In the genomic region with DNA sequence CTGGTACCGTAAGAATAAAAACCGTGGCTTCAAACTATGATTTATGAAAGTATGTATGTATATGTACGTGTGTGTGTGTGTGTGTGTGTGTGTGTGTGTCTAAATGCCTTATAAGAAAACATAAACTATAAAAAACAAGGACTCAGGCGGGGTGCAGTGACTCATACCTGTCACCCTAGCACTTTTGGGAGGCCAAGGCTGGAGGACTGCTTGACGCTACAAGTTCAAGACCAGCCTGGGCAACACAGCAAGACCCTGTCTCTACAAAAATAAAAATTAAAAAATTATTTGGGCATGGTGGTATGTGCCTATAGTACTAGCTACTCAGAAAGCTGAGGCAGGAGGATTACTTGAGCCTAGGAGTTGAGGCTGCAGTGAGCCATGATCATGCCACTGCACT, we compare ENCODE assay signal across 11 cellular contexts.
"Had no signal": no experiment of that assay in that cellular context is flagged by ENCODE, and none has a peak within 500 bp of the region (broad histone marks: within the 10 kb centered on the region; RNA-seq: fewer than 3 reads in every experiment).

No MANE protein-coding gene starts in this region.

- H3K4me3 ChIP-seq: GM23248, GM23338, HAP-1 had no signal

- H3K4me1 Mint-ChIP-seq: H9 had no signal

- H3K27ac ChIP-seq: GM23248 had no signal

- H2AFZ ChIP-seq: GM23248, GM23338 had no signal

- H3K9me3 ChIP-seq: HAP-1 had no signal

- H3K27ac Mint-ChIP-seq: GM23338, H9, HFFc6 had no signal

- DNase-seq: GM23248, GOT3, H7, H9, HCEC 1CT, HFFc6 had no signal

- ATAC-seq: GM23338, HCT116 had no signal

- H3K4me3 Mint-ChIP-seq: GM23338, H9, HFFc6 had no signal

- FAIRE-seq: H1, H54 had no signal

- H3K9ac ChIP-seq: GM23248 had no signal

- H3K9me3 Mint-ChIP-seq: GM23338, HFFc6 had no signal

- H3K4me2 ChIP-seq: GM23338 had no signal

- H3K36me3 ChIP-seq: HAP-1 had no signal

- H3K4me1 ChIP-seq: HAP-1 had no signal
